In the genomic region with DNA sequence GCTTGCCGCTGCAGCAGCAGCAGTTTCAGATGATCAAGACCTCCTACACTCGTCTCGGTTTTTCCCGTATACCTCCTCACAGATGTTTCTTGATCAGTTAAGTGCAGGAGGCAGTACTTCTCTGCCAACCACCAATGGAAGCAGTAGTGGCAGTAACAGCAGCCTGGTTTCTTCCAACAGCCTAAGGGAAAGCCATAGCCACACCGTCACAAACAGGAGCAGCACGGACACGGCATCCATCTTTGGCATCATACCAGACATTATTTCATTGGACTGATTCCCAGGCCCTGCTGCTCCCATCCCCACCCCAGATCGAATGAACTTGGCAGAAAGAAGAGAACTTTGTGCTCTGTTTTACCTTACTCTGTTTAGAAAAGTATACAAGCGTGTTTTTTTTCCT, we compare ENCODE assay signal across 1 cellular context.
TF ChIP-seq lines count a peak whose summit lies in the region.

No MANE protein-coding gene starts in this region.

TF ChIP-seq in IMR-90, 13 proteins besides CTCF, POLR2A, EP300 and RAD21 (continued from another document):
- TF ChIP-seq CEBPB (IDR thresholded peaks at IDR 0.05; ENCODE audit: low read depth, low read length) = no peak
